17 cellular contexts compared by ENCODE assay signal in genomic region chr10:3620818-3621217, GRCh38.
DNase-seq lines count a peak whose midpoint lies in the region; ATAC-seq and TF ChIP-seq lines count a peak whose summit lies in the region.
"Had no signal": no experiment of that assay in that cellular context is flagged by ENCODE, and none has a peak within 500 bp of the region (broad histone marks: within the 10 kb centered on the region; RNA-seq: fewer than 3 reads in every experiment).

No MANE protein-coding gene starts in this region.

- no peak for ATAC-seq in activated T-cell treated with anti-CD3 and anti-CD28 coated beads, Interleukin-2, amount 50 U/mL, for 4 hours
- ATAC-seq in GM21367 (IDR thresholded peaks at IDR 0.05; ENCODE audit: unreplicated experiment) = no peak
- ATAC-seq in left cardiac atrium = no peak

- peaks cover 18% of the 10 kb centered on the region for H3K9me3 Mint-ChIP-seq in activated T-cell treated with anti-CD3 and anti-CD28 coated beads, Interleukin-2, amount 50 U/mL, for 24 hours
- H3K9me3 Mint-ChIP-seq in activated T-cell treated with anti-CD3 and anti-CD28 coated beads, Interleukin-2, amount 50 U/mL, for 4 hours = no peaks in the 10 kb centered on the region
- peaks cover 13% of the 10 kb centered on the region for H3K9me3 Mint-ChIP-seq in activated T-helper 2 cell treated with anti-CD3 and anti-CD28 coated beads, Interferon-gamma antibody, Interleukin-2, Interleukin-4, amounts not matched to agents 10 μg/mL and 5 μg/mL and 100 μg/mL, durations not matched to agents 14 hours and 24 hours and 36 hours

- H3K27ac Mint-ChIP-seq in activated T-cell treated with anti-CD3 and anti-CD28 coated beads, Interleukin-2, amount 50 U/mL, for 24 hours = peak overlapping the region; percentile 0
- H3K27ac Mint-ChIP-seq in activated T-helper 2 cell treated with anti-CD3 and anti-CD28 coated beads, Interferon-gamma antibody, Interleukin-2, Interleukin-4, amounts not matched to agents 10 μg/mL and 5 μg/mL and 100 μg/mL, durations not matched to agents 14 hours and 24 hours and 36 hours = peak overlapping the region; percentile 15
- H3K27ac Mint-ChIP-seq: CD4-positive, alpha-beta memory T cell had no signal

- H3K4me3 Mint-ChIP-seq in activated T-cell treated with anti-CD3 and anti-CD28 coated beads, Interleukin-2, amount 50 U/mL, for 24 hours = no peak overlapping the region
- H3K4me3 Mint-ChIP-seq in activated T-cell treated with anti-CD3 and anti-CD28 coated beads, Interleukin-2, amount 50 U/mL, for 4 hours = no peak overlapping the region
- H3K4me3 Mint-ChIP-seq in activated T-helper 2 cell treated with anti-CD3 and anti-CD28 coated beads, Interferon-gamma antibody, Interleukin-2, Interleukin-4, amounts not matched to agents 10 μg/mL and 5 μg/mL and 100 μg/mL, durations not matched to agents 14 hours and 24 hours and 36 hours (ENCODE audit: low read depth) = no peak overlapping the region
- H3K4me3 Mint-ChIP-seq: CD4-positive, alpha-beta memory T cell had no signal

- H3K27ac ChIP-seq in HEK293 (ENCODE audit: extremely low read depth, low read depth, low read length) = no peak overlapping the region

- no peaks in the 10 kb centered on the region for H3K4me1 ChIP-seq in HEK293 (ENCODE audit: control insufficient read depth, insufficient read depth, low read length)
- H3K4me1 ChIP-seq: HAP-1 had no signal

- no peaks in the 10 kb centered on the region for H3K36me3 Mint-ChIP-seq in activated T-cell treated with anti-CD3 and anti-CD28 coated beads, Interleukin-2, amount 50 U/mL, for 24 hours (ENCODE audit: low read depth)
- no peaks in the 10 kb centered on the region for H3K36me3 Mint-ChIP-seq in activated T-cell treated with anti-CD3 and anti-CD28 coated beads, Interleukin-2, amount 50 U/mL, for 4 hours (ENCODE audit: insufficient read depth)
- peaks cover 4% of the 10 kb centered on the region for H3K36me3 Mint-ChIP-seq in activated T-helper 2 cell treated with anti-CD3 and anti-CD28 coated beads, Interferon-gamma antibody, Interleukin-2, Interleukin-4, amounts not matched to agents 10 μg/mL and 5 μg/mL and 100 μg/mL, durations not matched to agents 14 hours and 24 hours and 36 hours (ENCODE audit: low read depth)

- CTCF ChIA-PET in HEK293 (lab: Yijun Ruan, JAX) = no interaction called here

- peaks cover 33% of the 10 kb centered on the region for H3K4me1 Mint-ChIP-seq in activated T-cell treated with anti-CD3 and anti-CD28 coated beads, Interleukin-2, amount 50 U/mL, for 24 hours (ENCODE audit: low read depth)
- H3K4me1 Mint-ChIP-seq in activated T-cell treated with anti-CD3 and anti-CD28 coated beads, Interleukin-2, amount 50 U/mL, for 4 hours (ENCODE audit: low read depth) = peaks cover 32% of the 10 kb centered on the region
- H3K4me1 Mint-ChIP-seq in activated T-helper 2 cell treated with anti-CD3 and anti-CD28 coated beads, Interferon-gamma antibody, Interleukin-2, Interleukin-4, amounts not matched to agents 10 μg/mL and 5 μg/mL and 100 μg/mL, durations not matched to agents 14 hours and 24 hours and 36 hours (ENCODE audit: low read depth) = peaks cover 28% of the 10 kb centered on the region

- POLR2A ChIA-PET in HEK293 (lab: Yijun Ruan, JAX) = no interaction called here

- H3K9me3 ChIP-seq in HEK293 (ENCODE audit: control insufficient read depth, insufficient read depth, low read depth, low read length) = no peaks in the 10 kb centered on the region
- H3K9me3 ChIP-seq: HAP-1 had no signal

- no peaks in the 10 kb centered on the region for H3K36me3 ChIP-seq in HEK293 (ENCODE audit: control insufficient read depth in 2 of 2, insufficient read depth in 1 of 2, low read length in 2 of 2)
- H3K36me3 ChIP-seq: HAP-1 had no signal

- H3K27me3 Mint-ChIP-seq in activated T-cell treated with anti-CD3 and anti-CD28 coated beads, Interleukin-2, amount 50 U/mL, for 24 hours = peaks cover 4% of the 10 kb centered on the region
- H3K27me3 Mint-ChIP-seq in activated T-cell treated with anti-CD3 and anti-CD28 coated beads, Interleukin-2, amount 50 U/mL, for 4 hours (ENCODE audit: low read depth) = no peaks in the 10 kb centered on the region
- H3K27me3 Mint-ChIP-seq in activated T-helper 2 cell treated with anti-CD3 and anti-CD28 coated beads, Interferon-gamma antibody, Interleukin-2, Interleukin-4, amounts not matched to agents 10 μg/mL and 5 μg/mL and 100 μg/mL, durations not matched to agents 14 hours and 24 hours and 36 hours (ENCODE audit: low read depth) = peaks cover 18% of the 10 kb centered on the region
- H3K27me3 Mint-ChIP-seq: CD4-positive, alpha-beta memory T cell had no signal

- DNase-seq in activated T-cell treated with anti-CD3 and anti-CD28 coated beads, Interleukin-2, amount 50 U/mL, for 24 hours = no peak
- no peak for DNase-seq in activated T-cell treated with anti-CD3 and anti-CD28 coated beads, Interleukin-2, amount 50 U/mL, for 4 hours
- DNase-seq in activated T-helper 2 cell treated with anti-CD3 and anti-CD28 coated beads, Interferon-gamma antibody, Interleukin-2, Interleukin-4, amounts not matched to agents 10 μg/mL and 5 μg/mL and 100 μg/mL, durations not matched to agents 14 hours and 24 hours and 36 hours (ENCODE audit: low spot score) = no peak
- DNase-seq in NCI-H774 (lab: John Stamatoyannopoulos, UW) (no peak), left cardiac atrium (no peak)
- DNase-seq: 8988T; C1 segment of cervical spinal cord; Calu3; CD4-positive, alpha-beta memory T cell; COR-L47; DMS53; DMS79 treated with DMSO at 0.1 percent for 48 hours; GF-D8; GOT3 had no signal

- intact Hi-C loops in activated T-helper 2 cell treated with anti-CD3 and anti-CD28 coated beads, Interferon-gamma antibody, Interleukin-2, Interleukin-4, amounts not matched to agents 10 μg/mL and 5 μg/mL and 100 μg/mL, durations not matched to agents 14 hours and 24 hours and 36 hours (cut with micrococcal nuclease) = loop anchor here (10.0 kb wide), 2 partner anchors 324 to 396 kb away; no protein-coding TSS in a partner anchor
- intact Hi-C loops in left cardiac atrium (cut with DNase I) = loop anchor here in 1 of 2 donors (10.0 kb wide), 1 partner anchor 46 kb away; no protein-coding TSS in a partner anchor

- no peak for TF ChIP-seq CTCF in HEK293 (tag by site-specific recombination; IDR thresholded peaks at IDR 0.05)

- H3K4me3 ChIP-seq in HEK293 (ENCODE audit: low read depth, low read length) = no peak overlapping the region
- H3K4me3 ChIP-seq: HAP-1 had no signal

TF ChIP-seq in HEK293, 187 proteins besides CTCF, POLR2A, EP300 and RAD21:
- peak; percentile 87 for TF ChIP-seq SETDB1 (IDR thresholded peaks at IDR 0.05; ENCODE audit: insufficient read length, low read length)
- no peak for TF ChIP-seq ZNF629 (tag by site-specific recombination; IDR thresholded peaks at IDR 0.05)
